8 cellular contexts compared by ENCODE assay signal in the genomic region with DNA sequence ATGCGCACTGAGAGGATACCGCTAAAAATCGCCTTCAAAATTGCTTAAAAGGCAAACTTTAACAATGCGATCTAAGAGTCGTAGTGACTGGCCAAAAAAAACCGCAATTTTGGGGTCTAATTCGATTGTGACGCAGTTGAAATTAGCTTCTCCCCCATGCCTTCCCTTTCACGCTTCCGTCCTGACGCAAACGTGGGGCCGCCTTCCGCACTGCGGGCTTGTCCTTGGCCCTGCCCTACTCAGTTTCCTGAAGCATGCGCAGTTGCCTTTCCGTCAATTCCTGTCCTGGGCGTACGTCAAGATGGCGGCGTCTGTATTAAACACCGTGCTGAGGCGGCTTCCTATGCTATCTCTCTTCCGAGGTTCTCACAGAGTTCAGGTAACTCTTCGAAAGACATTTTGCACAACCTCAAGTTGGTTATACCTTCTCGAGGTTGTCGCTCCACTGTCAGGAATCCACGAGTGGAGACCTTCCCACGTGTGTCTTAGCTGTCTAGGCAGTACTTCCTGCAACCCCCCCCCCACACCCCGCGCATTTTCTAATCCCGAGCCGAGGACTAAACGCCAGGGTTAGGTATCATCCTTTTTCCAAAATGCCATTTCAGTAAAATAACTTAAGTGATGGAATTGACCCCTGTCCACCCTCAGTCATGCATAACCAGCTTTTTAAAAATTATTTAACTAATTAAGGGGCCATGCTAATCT. TPM values are rescaled to one million over a fixed set of nuclear protein-coding genes. Genes with fewer than 3 reads are reported as not detected.
DNase-seq lines count a peak whose midpoint lies in the region; ATAC-seq, FAIRE-seq and TF ChIP-seq lines count a peak whose summit lies in the region.

A gene (plus strand): TSS at position 276 of the 705 bp plus-strand sequence. CDS start 26 bp downstream, at position 302.

- no peak for FAIRE-seq in GM12891 (lab: Jason Lieb, UNC)

- WGBS in adrenal gland, 4 donors, result 0 to 1% (median 0%) methylated on average over 33 to 34 of the region's 34 CpGs

- H3K4me1 ChIP-seq in adrenal gland (replicated peaks in 1 of 2), result peaks cover 10 to 29% of the 10 kb centered on the region in 2 donors
- H3K4me1 ChIP-seq in upper lobe of right lung, result peaks cover 28% of the 10 kb centered on the region

- H3K4me3 ChIP-seq in adrenal gland, result peak within 1 kb of the TSS; percentile 29 to 81 (median 74)
- peak within 1 kb of the TSS; percentile 70 for H3K4me3 ChIP-seq in upper lobe of right lung

- H3K27ac ChIP-seq in adrenal gland (peak within 1 kb of the TSS; percentile 92 to 96 (median 95)), upper lobe of right lung (peak within 1 kb of the TSS; percentile 99)

- peak; percentile 68 for DNase-seq in GM12891 (ENCODE audit: insufficient read length, low spot score)
- DNase-seq in NCI-H1436 treated with DMSO at 0.1 percent for 48 hours (lab: John Stamatoyannopoulos, UW), result peak; percentile 92
- DNase-seq in T-helper 1 cell, result peak; percentile 96 to 99 (median 98)
- DNase-seq in adrenal gland, result peak; percentile 96 to 99 (median 99)
- DNase-seq in left cardiac atrium, result peak; percentile 99
- DNase-seq in posterior vena cava (ENCODE audit: low spot score), result peak; percentile 99
- DNase-seq in upper lobe of right lung, result peak; percentile 99

- H3K9me3 ChIP-seq in adrenal gland (replicated peaks in 1 of 3) (no peaks in the 10 kb centered on the region), upper lobe of right lung (no peaks in the 10 kb centered on the region)

- TF ChIP-seq POLR2A in GM12891 (IDR thresholded peaks at IDR 0.05; ENCODE audit: low read depth, low read length) (peak; percentile 98), adrenal gland (IDR thresholded peaks at IDR 0.05) (peak in 1 of 2 donors; percentile 68)

- H3K36me3 ChIP-seq in adrenal gland (replicated peaks in 1 of 2) (peaks cover 0 to 50% of the 10 kb centered on the region in 2 donors), upper lobe of right lung (peaks cover 46% of the 10 kb centered on the region)

- peak; percentile 77 for ATAC-seq in HG02840 (IDR thresholded peaks at IDR 0.05; ENCODE audit: low FRiP score, unreplicated experiment)
- peak; percentile 88 to 91 for ATAC-seq in left cardiac atrium
- ATAC-seq in upper lobe of right lung, result peak; percentile 87

- no peaks in the 10 kb centered on the region for H3K27me3 ChIP-seq in adrenal gland
- no peaks in the 10 kb centered on the region for H3K27me3 ChIP-seq in upper lobe of right lung

- no peak for TF ChIP-seq CTCF in adrenal gland (IDR thresholded peaks at IDR 0.05)
- TF ChIP-seq CTCF in upper lobe of right lung (IDR thresholded peaks at IDR 0.05), result no peak

- intact Hi-C loops in adrenal gland (cut with DNase I) (no loop called here), left cardiac atrium (cut with DNase I) (no loop called here), posterior vena cava (cut with DNase I) (no loop called here), upper lobe of right lung (cut with DNase I) (no loop called here)

TF ChIP-seq in GM12891, 5 proteins besides CTCF, POLR2A, EP300 and RAD21:
- TF ChIP-seq POU2F2 (IDR thresholded peaks at IDR 0.05; ENCODE audit: low read depth, low read length) (peak; percentile 86), PAX5 (IDR thresholded peaks at IDR 0.05; ENCODE audit: insufficient read depth, low read length, severe bottlenecking) (no peak), TAF1 (IDR thresholded peaks at IDR 0.05; ENCODE audit: low read depth, low read length) (peak; percentile 98), SPI1 (IDR thresholded peaks at IDR 0.05; ENCODE audit: low read depth, low read length) (0 out of 2 replicates have a peak, but pooled peaks have one; percentile 1), POLR2AphosphoS5 (IDR thresholded peaks at IDR 0.05; ENCODE audit: low read depth, low read length) (peak; percentile 96)

RNA-seq across cellular contexts. Expression of the gene that starts here (rescaled TPM):
- polyA plus RNA-seq in GM12891 (2012; ENCODE audit: low read depth, missing spikeins), result 94.9 TPM
- total RNA-seq in adrenal gland (100 to 1,000 TPM in 1 of 8 donors, 10 to 100 TPM in 7; 51.0 to 105 (median 74.8) TPM), left cardiac atrium (10 to 100 TPM; 71.1 to 74.7 TPM), posterior vena cava (10 to 100 TPM; 27.8 to 29.6 TPM), upper lobe of right lung (48.9 TPM)
- polyA plus RNA-seq in adrenal gland, result 10 to 100 TPM; 43.0 to 90.5 (median 48.5) TPM

Comparison
In these comparisons a context has a peak if more than half of its experiments do, and no peak if none do; other contexts are left out.
1. Peak in every context shown above with its lines: DNase-seq, ATAC-seq, H3K4me3 ChIP-seq and H3K27ac ChIP-seq.